ENCODE assay signal across 26 cellular contexts in the genomic region with DNA sequence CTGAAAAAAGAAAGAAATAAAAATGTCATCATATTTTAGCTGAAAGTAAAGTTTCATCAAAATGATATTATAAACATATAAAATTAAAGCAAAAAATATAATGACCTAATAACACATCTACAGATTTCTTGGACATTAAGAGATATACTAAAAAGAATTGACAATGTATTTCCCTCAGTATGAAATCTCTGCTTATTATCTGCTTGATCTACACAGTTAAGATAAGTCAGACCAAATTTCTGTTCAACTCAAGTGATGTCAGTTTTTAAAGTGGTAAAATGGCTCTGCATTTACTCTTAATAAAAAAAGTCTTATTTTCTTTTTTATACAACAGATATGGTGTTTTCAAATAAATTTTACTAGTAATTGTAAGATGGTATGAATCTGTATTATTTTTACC.
"Had no signal": no experiment of that assay in that cellular context is flagged by ENCODE, and none has a peak within 500 bp of the region (broad histone marks: within the 10 kb centered on the region; RNA-seq: fewer than 3 reads in every experiment).

No MANE protein-coding gene starts in this region.

- H3K9ac ChIP-seq: neural progenitor cell, parathyroid adenoma had no signal

- H3K4me2 ChIP-seq: neural progenitor cell had no signal

- H3K4me1 ChIP-seq: neural progenitor cell, parathyroid adenoma, psoas muscle, right lobe of liver, sigmoid colon, suprapubic skin, testis, tibial artery, transverse colon, upper lobe of right lung, uterus had no signal

- H2AFZ ChIP-seq: neural progenitor cell, parathyroid adenoma had no signal

- H3K4me3 ChIP-seq: neural progenitor cell, ovary, psoas muscle, right lobe of liver, sigmoid colon, suprapubic skin, testis, tibial artery, transverse colon, upper lobe of right lung, uterus had no signal

- H3K27ac ChIP-seq: neural progenitor cell, ovary, parathyroid adenoma, psoas muscle, right lobe of liver, sigmoid colon, suprapubic skin, testis, tibial artery, transverse colon, upper lobe of right lung, uterus had no signal

- DNase-seq: natural killer cell; occipital lobe; ovary; posterior cingulate gyrus; psoas muscle; right cardiac atrium; right lobe of liver; sigmoid colon; small intestine; stimulated activated CD4-positive, alpha-beta T cell treated with anti-CD3 and anti-CD28 coated beads, Interleukin-15, amount 100 ng/mL, for 24 hours; stimulated activated CD4-positive, alpha-beta T cell treated with anti-CD3 and anti-CD28 coated beads, Interleukin-2, amount 100 ng/mL, for 24 hours; stimulated activated CD4-positive, alpha-beta T cell treated with anti-CD3 and anti-CD28 coated beads, Interleukin-2, amount 100 ng/mL, for 48 hours; stimulated activated CD4-positive, alpha-beta T cell treated with anti-CD3 and anti-CD28 coated beads, Interleukin-4, amount 100 ng/mL, for 24 hours; stimulated activated naive B cell treated with anti-CD40 and anti-IgM and Interleukin-4, amounts not matched to agents 10 μg/mL and 1 μg/mL and 100 μg/mL, for 72 hours; stimulated activated naive CD8-positive, alpha-beta T cell treated with anti-CD3 and anti-CD28 coated beads, Interleukin-15, amount 100 ng/mL, for 72 hours; stimulated activated naive CD8-positive, alpha-beta T cell treated with anti-CD3 and anti-CD28 coated beads, Interleukin-15, Interleukin-2, amounts not matched to agents 100 U/mL and 50 U/mL, for 24 hours; substantia nigra; testis; tibial artery; transverse colon; upper lobe of right lung; uterus had no signal

- H3K36me3 ChIP-seq: neural progenitor cell, ovary, right lobe of liver, sigmoid colon, suprapubic skin, tibial artery, transverse colon, upper lobe of right lung had no signal

- H3K27me3 ChIP-seq: neural progenitor cell, ovary, sigmoid colon, suprapubic skin, testis, tibial artery, transverse colon, upper lobe of right lung, uterus had no signal

- H3K79me2 ChIP-seq: parathyroid adenoma had no signal

- ATAC-seq: natural killer cell; psoas muscle; right cardiac atrium; right lobe of liver; stimulated activated effector memory CD8-positive, alpha-beta T cell treated with anti-CD3 and anti-CD28 coated beads, Interleukin-12 subunit alpha, Interleukin-12 subunit beta, amount 100 ng/mL, for 72 hours; stimulated activated naive B cell treated with anti-CD40 and anti-IgM and Interleukin-4, amounts not matched to agents 10 μg/mL and 1 μg/mL and 100 μg/mL, for 72 hours; stimulated activated naive CD8-positive, alpha-beta T cell treated with anti-CD3 and anti-CD28 coated beads, Interleukin-15, amount 100 ng/mL, for 72 hours; stimulated activated naive CD8-positive, alpha-beta T cell treated with anti-CD3 and anti-CD28 coated beads, Interleukin-15, Interleukin-2, amounts not matched to agents 100 U/mL and 50 U/mL, for 24 hours; upper lobe of right lung had no signal

- H3K9me3 ChIP-seq: ovary, psoas muscle, right lobe of liver, sigmoid colon, suprapubic skin, testis, tibial artery, transverse colon, upper lobe of right lung, uterus had no signal
